In genomic region chr9:131679261-131680020, GRCh38 we compare ENCODE assay signal across 8 cellular contexts.
A peak's percentile ranks its signal among the peaks of the same experiment; 100 is the strongest.
DNase-seq lines count a peak whose midpoint lies in the region; ATAC-seq and TF ChIP-seq lines count a peak whose summit lies in the region.

No MANE protein-coding gene starts in this region.

- no peaks in the 10 kb centered on the region for H3K27me3 Mint-ChIP-seq in central memory CD8-positive, alpha-beta T cell

- H3K36me3 ChIP-seq in left ventricle myocardium inferior (no peaks in the 10 kb centered on the region), mucosa of rectum (ENCODE audit: control insufficient read depth in 2 of 2, insufficient read depth in 2 of 2, low read length in 2 of 2) (no peaks in the 10 kb centered on the region), vagina (no peaks in the 10 kb centered on the region)

- intact Hi-C loops in left ventricle myocardium inferior (cut with micrococcal nuclease) (loop anchor here (10.0 kb wide), 1 partner anchor 55 kb away; no protein-coding TSS in a partner anchor), cardiac septum (cut with DNase I) (loop anchor here (5.0 kb wide), 2 partner anchors 53 to 72 kb away; no protein-coding TSS in a partner anchor), vagina (cut with DNase I) (no loop called here)

- peaks cover 98% of the 10 kb centered on the region for H3K4me1 ChIP-seq in left ventricle myocardium inferior
- peaks cover 28 to 32% of the 10 kb centered on the region in 2 donors for H3K4me1 ChIP-seq in mucosa of rectum (ENCODE audit: control insufficient read depth in 2 of 2, insufficient read depth in 2 of 2, low read length in 2 of 2)
- H3K4me1 ChIP-seq in vagina: peaks cover 79% of the 10 kb centered on the region

- H3K36me3 Mint-ChIP-seq in central memory CD8-positive, alpha-beta T cell (ENCODE audit: insufficient read depth): peaks cover 3% of the 10 kb centered on the region

- no peaks in the 10 kb centered on the region for H3K27me3 ChIP-seq in left ventricle myocardium inferior (ENCODE audit: low read depth)
- H3K27me3 ChIP-seq in mucosa of rectum (ENCODE audit: control insufficient read depth in 2 of 2, insufficient read depth in 2 of 2, low read length in 2 of 2): no peaks in the 10 kb centered on the region
- H3K27me3 ChIP-seq in vagina: no peaks in the 10 kb centered on the region

- peak overlapping the region; percentile 72 for H3K4me3 Mint-ChIP-seq in central memory CD8-positive, alpha-beta T cell

- peak overlapping the region in 1 of 2 donors; percentile 18 for H3K9ac ChIP-seq in mucosa of rectum (ENCODE audit: low read depth in 1 of 2, low read length in 2 of 2)

- DNase-seq in left ventricle myocardium inferior: no peak
- no peak for DNase-seq in cardiac septum (ENCODE audit: low spot score)
- DNase-seq in central memory CD8-positive, alpha-beta T cell (ENCODE audit: low spot score in 2 of 2): no peak
- peak in 1 of 2 donors; percentile 95 for DNase-seq in vagina (ENCODE audit: extremely low spot score in 2 of 2)
- DNase-seq in NCI-H2029 treated with DMSO at 0.1 percent for 48 hours (lab: John Stamatoyannopoulos, UW): no peak
- DNase-seq in Ammon's horn (ENCODE audit: low spot score): no peak

- peak overlapping the region; percentile 99 for H3K27ac Mint-ChIP-seq in central memory CD8-positive, alpha-beta T cell (ENCODE audit: low read depth)

- TF ChIP-seq CTCF in left ventricle myocardium inferior (IDR thresholded peaks at IDR 0.05; ENCODE audit: borderline replicate concordance) (no peak), vagina (IDR thresholded peaks at IDR 0.05) (no peak)

- H3K4me1 Mint-ChIP-seq in central memory CD8-positive, alpha-beta T cell: peaks cover 88% of the 10 kb centered on the region

- peak overlapping the region; percentile 86 for H3K27ac ChIP-seq in left ventricle myocardium inferior (replicated peaks)
- H3K27ac ChIP-seq in mucosa of rectum (ENCODE audit: low read depth in 2 of 2, low read length in 2 of 2): peak overlapping the region; percentile 80 to 89
- H3K27ac ChIP-seq in vagina: peak overlapping the region; percentile 96

- no peak for TF ChIP-seq POLR2A in vagina (IDR thresholded peaks at IDR 0.05)

- ATAC-seq in central memory CD8-positive, alpha-beta T cell (replicated peaks; ENCODE audit: extremely low read depth, poor library complexity, severe bottlenecking): no peak
- ATAC-seq in GM19463 (IDR thresholded peaks at IDR 0.05; ENCODE audit: unreplicated experiment): no peak

- H3K9me3 Mint-ChIP-seq in central memory CD8-positive, alpha-beta T cell: no peaks in the 10 kb centered on the region

- H3K9me3 ChIP-seq in left ventricle myocardium inferior (replicated peaks) (no peaks in the 10 kb centered on the region), mucosa of rectum (ENCODE audit: control insufficient read depth in 2 of 2, low read length in 2 of 2) (no peaks in the 10 kb centered on the region), vagina (no peaks in the 10 kb centered on the region)

- no peak overlapping the region for H3K4me3 ChIP-seq in left ventricle myocardium inferior
- no peak overlapping the region for H3K4me3 ChIP-seq in mucosa of rectum (ENCODE audit: low read length in 2 of 2)
- H3K4me3 ChIP-seq in vagina: no peak overlapping the region
